In the genomic region with DNA sequence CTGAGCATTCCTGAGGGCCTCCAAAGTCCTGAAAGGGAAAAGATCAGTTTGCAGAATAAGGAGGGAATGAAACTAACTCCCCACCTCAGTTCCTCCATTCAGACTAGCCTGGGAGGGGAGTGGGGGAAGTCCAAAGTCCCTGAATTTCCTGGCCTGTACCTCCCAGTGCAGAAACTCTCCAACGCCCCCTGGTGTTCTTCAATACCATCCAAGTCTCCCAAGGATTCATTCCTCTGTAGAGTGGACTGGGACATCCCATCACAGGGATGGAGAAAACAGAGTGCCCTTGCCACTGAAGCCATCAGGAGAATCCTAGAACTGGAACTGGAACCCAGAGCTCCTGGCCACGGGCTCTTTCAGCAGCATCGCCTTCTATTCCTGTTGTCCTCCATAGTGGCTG, we compare ENCODE assay signal across 8 cellular contexts. TPM values are rescaled to one million over a fixed set of nuclear protein-coding genes. Genes with fewer than 3 reads are reported as not detected.
DNase-seq lines count a peak whose midpoint lies in the region; ATAC-seq and TF ChIP-seq lines count a peak whose summit lies in the region.

No MANE protein-coding gene starts in this region.

- CTCF ChIA-PET in A673 (lab: Charles Lee) = interaction anchor here (0.5 kb wide), 1 partner anchor 517 kb away, joined by 4 read pairs; no protein-coding TSS in a partner anchor
- CTCF ChIA-PET in PC-9 (lab: Charles Lee) = no interaction called here

- peaks cover 57% of the 10 kb centered on the region for H3K27me3 Mint-ChIP-seq in neural crest cell (ENCODE audit: low read depth)
- H3K27me3 Mint-ChIP-seq in stimulated activated memory B cell treated with anti-CD40 and anti-IgM and Interleukin-4, amounts not matched to agents 10 μg/mL and 1 μg/mL and 100 μg/mL, for 72 hours = peaks cover 72% of the 10 kb centered on the region

- H3K9me2 ChIP-seq in PC-9 (ENCODE audit: insufficient read depth) = no peaks in the 10 kb centered on the region

- H4K20me1 ChIP-seq in PC-9 (ENCODE audit: insufficient read depth) = no peaks in the 10 kb centered on the region; the same call in 1 of the 2 replicates

- H3K4me3 ChIP-seq in A673 (ENCODE audit: low read depth, low read length, poor library complexity, severe bottlenecking) = no peak overlapping the region
- H3K4me3 ChIP-seq in GM12875 (ENCODE audit: low read depth, low read length) = no peak overlapping the region
- no peak overlapping the region for H3K4me3 ChIP-seq in PC-9

- POLR2A ChIA-PET in A673 (lab: Charles Lee; ENCODE audit: low non-redundant PET) = no interaction called here
- POLR2A ChIA-PET in PC-9 (lab: Charles Lee; ENCODE audit: unreplicated experiment) = no interaction called here

- no peak overlapping the region for H3K27ac ChIP-seq in A673 (ENCODE audit: low read depth, low read length, poor library complexity, severe bottlenecking)
- no peak overlapping the region for H3K27ac ChIP-seq in PC-9

- no peak overlapping the region for H2AFZ ChIP-seq in PC-9

- H3K36me3 Mint-ChIP-seq in neural crest cell (ENCODE audit: low read depth) = no peaks in the 10 kb centered on the region
- H3K36me3 Mint-ChIP-seq in stimulated activated memory B cell treated with anti-CD40 and anti-IgM and Interleukin-4, amounts not matched to agents 10 μg/mL and 1 μg/mL and 100 μg/mL, for 72 hours = no peaks in the 10 kb centered on the region

- H3K79me2 ChIP-seq in PC-9 (ENCODE audit: low read depth) = peaks cover 20% of the 10 kb centered on the region; the same call in 1 of the 2 replicates

- H3K36me3 ChIP-seq in A673 (ENCODE audit: insufficient read depth, low read length, poor library complexity, severe bottlenecking) = no peaks in the 10 kb centered on the region
- H3K36me3 ChIP-seq in PC-9 (ENCODE audit: low read depth) = no peaks in the 10 kb centered on the region

- peaks cover 3% of the 10 kb centered on the region for H3K9me3 Mint-ChIP-seq in neural crest cell
- no peaks in the 10 kb centered on the region for H3K9me3 Mint-ChIP-seq in stimulated activated memory B cell treated with anti-CD40 and anti-IgM and Interleukin-4, amounts not matched to agents 10 μg/mL and 1 μg/mL and 100 μg/mL, for 72 hours

- DNase-seq in A673 (ENCODE audit: low spot score) (peak; percentile 74), PC-9 (peak; percentile 48 to 49), neural crest cell (ENCODE audit: low read depth, low spot score) (peak; percentile 58), NCI-H1092 treated with DMSO at 0.1 percent for 48 hours (lab: John Stamatoyannopoulos, UW) (no peak)

- H3K27ac Mint-ChIP-seq in neural crest cell (ENCODE audit: unreplicated experiment) = no peak overlapping the region
- H3K27ac Mint-ChIP-seq in stimulated activated memory B cell treated with anti-CD40 and anti-IgM and Interleukin-4, amounts not matched to agents 10 μg/mL and 1 μg/mL and 100 μg/mL, for 72 hours = no peak overlapping the region

- peak overlapping the region; percentile 91; the same call in 1 of the 2 replicates for H3K4me2 ChIP-seq in PC-9

- H3K27me3 ChIP-seq in A673 (replicated peaks; ENCODE audit: insufficient read depth, low read depth, low read length, poor library complexity) (no peaks in the 10 kb centered on the region), PC-9 (ENCODE audit: insufficient read depth, low read depth) (no peaks in the 10 kb centered on the region)

- H3K4me1 ChIP-seq in A673 (ENCODE audit: insufficient read depth, low read length, poor library complexity, severe bottlenecking) (peaks cover 15% of the 10 kb centered on the region), PC-9 (replicated peaks; ENCODE audit: insufficient read depth) (peaks cover 32% of the 10 kb centered on the region; the same call in 1 of the 2 replicates)

- intact Hi-C loops in A673 (cut with micrococcal nuclease; ENCODE audit: unreplicated experiment) = loop anchor here (2.0 kb wide), 3 partner anchors 57 to 155 kb away; no protein-coding TSS in a partner anchor
- intact Hi-C loops in PC-9 (cut with micrococcal nuclease; ENCODE audit: unreplicated experiment) = loop anchor here (1.0 to 5.0 kb wide), 2 partner anchors 62 to 83 kb away; no protein-coding TSS in a partner anchor

- peaks cover 8% of the 10 kb centered on the region; the same call in 1 of the 2 replicates for H3F3A ChIP-seq in PC-9 (ENCODE audit: insufficient read depth, low read depth)

- peak; percentile 87 for TF ChIP-seq CTCF in A673 (conservative IDR thresholded peaks at IDR 0.05; ENCODE audit: low read depth, low read length)
- TF ChIP-seq CTCF in GM12875 (IDR thresholded peaks at IDR 0.05; ENCODE audit: borderline replicate concordance, insufficient read depth, low read depth, low read length) = peak; percentile 45; the same call in 1 of the 2 replicates
- TF ChIP-seq CTCF in PC-9 (conservative IDR thresholded peaks at IDR 0.05) = peak; percentile 82
- TF ChIP-seq CTCF in neural crest cell (conservative IDR thresholded peaks at IDR 0.05) = peak; percentile 66

- peak overlapping the region; percentile 90 for H3K4me3 Mint-ChIP-seq in neural crest cell
- no peak overlapping the region for H3K4me3 Mint-ChIP-seq in stimulated activated memory B cell treated with anti-CD40 and anti-IgM and Interleukin-4, amounts not matched to agents 10 μg/mL and 1 μg/mL and 100 μg/mL, for 72 hours

- ATAC-seq in esophagus mucosa (peak; percentile 27), GM18870 (IDR thresholded peaks at IDR 0.05; ENCODE audit: unreplicated experiment) (no peak)
- no peak for ATAC-seq in stimulated activated memory B cell treated with anti-CD40 and anti-IgM and Interleukin-4, amounts not matched to agents 10 μg/mL and 1 μg/mL and 100 μg/mL, for 72 hours

- H3K9me3 ChIP-seq in A673 (ENCODE audit: low read depth, low read length, poor library complexity, severe bottlenecking) (peaks cover 9% of the 10 kb centered on the region), PC-9 (ENCODE audit: insufficient read depth, low read depth) (no peaks in the 10 kb centered on the region)

- BruUV-seq in A673 (replicated peaks; lab: Mats Ljungman, UMichigan) (no TSS peak), PC-9 (replicated peaks; lab: Mats Ljungman, UMichigan) (no TSS peak)

- H3K4me1 Mint-ChIP-seq in neural crest cell = peaks cover 28% of the 10 kb centered on the region
- no peaks in the 10 kb centered on the region for H3K4me1 Mint-ChIP-seq in stimulated activated memory B cell treated with anti-CD40 and anti-IgM and Interleukin-4, amounts not matched to agents 10 μg/mL and 1 μg/mL and 100 μg/mL, for 72 hours

RNA-seq across cellular contexts. Expression of a gene that starts 1.6 kb away (rescaled TPM):
- total RNA-seq in A673 (2021) (2.0 and 3.0 TPM in 2 replicates), PC-9 (2021) (0.73 and 1.6 TPM in 2 replicates), esophagus mucosa (0.92 TPM), neural crest cell (8.1 and 9.5 TPM in 2 replicates)
